Comparison of ENCODE assay signal across 8 cellular contexts in the genomic region with DNA sequence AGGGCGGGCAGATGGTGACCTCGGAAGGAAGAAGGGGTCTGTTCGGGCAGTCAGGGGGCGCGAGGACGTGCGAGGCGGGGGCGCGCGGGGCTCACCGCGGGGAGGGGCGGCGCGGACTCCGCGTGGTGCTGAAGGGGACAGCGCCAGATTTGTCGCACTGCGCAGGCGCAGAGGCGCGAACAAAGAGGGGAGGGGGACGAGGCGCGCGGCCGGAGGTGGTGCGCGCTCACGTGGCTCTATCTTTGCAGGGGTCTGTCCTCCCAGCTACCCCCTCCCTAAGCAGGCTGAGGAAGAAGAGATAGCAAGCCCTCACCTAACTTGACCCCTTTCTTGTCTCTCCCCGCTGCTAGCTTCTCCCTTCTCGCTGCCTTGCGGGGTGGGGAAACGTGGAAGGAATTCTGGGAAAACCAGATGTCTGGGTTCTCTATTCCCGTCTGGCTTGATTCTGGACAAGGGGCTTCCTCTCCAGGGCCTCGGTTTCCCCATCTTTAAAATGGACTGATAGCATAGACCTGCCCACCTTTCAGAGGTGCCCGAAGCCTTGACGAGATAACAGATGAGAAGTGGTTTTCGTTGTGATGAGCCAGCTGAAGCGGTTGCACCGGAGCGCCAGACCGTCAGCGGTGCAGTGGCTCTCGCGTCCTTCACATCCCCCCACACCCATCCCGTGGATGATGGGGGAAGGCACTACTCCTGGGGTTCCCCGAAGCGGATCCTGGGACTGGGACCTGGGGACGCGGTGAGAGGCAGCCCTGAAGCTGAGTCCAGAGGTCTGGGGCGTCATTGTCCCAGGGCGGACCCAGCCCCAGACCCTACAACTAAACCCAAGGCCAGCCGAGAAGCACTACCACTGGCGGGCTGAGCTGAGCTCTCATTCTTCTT. TPM values are rescaled to one million over a fixed set of nuclear protein-coding genes. Genes with fewer than 3 reads are reported as not detected.
A peak's percentile ranks its signal among the peaks of the same experiment; 100 is the strongest.
DNase-seq lines count a peak whose midpoint lies in the region; ATAC-seq and TF ChIP-seq lines count a peak whose summit lies in the region.

No MANE protein-coding gene starts in this region.

- peak overlapping the region in 5 of 6 donors; percentile 84 to 97 (median 96) for H3K27ac Mint-ChIP-seq in immature natural killer cell

- H3K27me3 ChIP-seq in brain microvascular endothelial cell (replicated peaks) = peaks cover 7% of the 10 kb centered on the region

- peak; percentile 43 for DNase-seq in GDM1 (lab: John Stamatoyannopoulos, UW)
- DNase-seq in NCI-H1105 treated with DMSO at 0.1 percent for 48 hours (lab: John Stamatoyannopoulos, UW) = peak; percentile 57
- DNase-seq in T-helper 22 cell (ENCODE audit: low read depth) = peak; percentile 48
- no peak for DNase-seq in brain microvascular endothelial cell
- DNase-seq in immature natural killer cell = peak; percentile 68 to 73 (median 72)
- peak; percentile 53 to 59 for DNase-seq in stimulated activated CD4-positive, alpha-beta T cell treated with anti-CD3 and anti-CD28 coated beads, Interleukin-15, amount 100 ng/mL, for 1 hour (ENCODE audit: low read depth in 1 of 2, low spot score in 1 of 2)

- peak overlapping the region; percentile 87 for H3K4me3 ChIP-seq in brain microvascular endothelial cell (ENCODE audit: low read depth, low read length)

- H3K4me3 Mint-ChIP-seq in immature natural killer cell = peak overlapping the region; percentile 94 to 100 (median 99)

- no peak for TF ChIP-seq CTCF in brain microvascular endothelial cell (IDR thresholded peaks at IDR 0.05; ENCODE audit: low read depth, low read length, missing control alignments)

- no peaks in the 10 kb centered on the region for H3K9me3 Mint-ChIP-seq in immature natural killer cell

- peaks cover 0 to 2% (median 0%) of the 10 kb centered on the region in 3 donors for H3K36me3 Mint-ChIP-seq in immature natural killer cell

- peaks cover 7% of the 10 kb centered on the region for H3K36me3 ChIP-seq in brain microvascular endothelial cell (replicated peaks)

- ATAC-seq in HG02840 (IDR thresholded peaks at IDR 0.05; ENCODE audit: low FRiP score, unreplicated experiment) (no peak), HG03378 (IDR thresholded peaks at IDR 0.05; ENCODE audit: unreplicated experiment) (no peak)

- H3K4me1 Mint-ChIP-seq in immature natural killer cell = peaks cover 39 to 48% of the 10 kb centered on the region in 2 donors

- peaks cover 9 to 28% (median 16%) of the 10 kb centered on the region in 3 donors for H3K27me3 Mint-ChIP-seq in immature natural killer cell (ENCODE audit: low read depth in 3 of 3)

- H3K27ac ChIP-seq in brain microvascular endothelial cell = no peak overlapping the region

- in situ Hi-C loops in brain microvascular endothelial cell (cut with HindIII; ENCODE audit: low pct_ligation_motif_present, low sequenced_read_pairs) = no loop called here

RNA-seq across cellular contexts. Expression of a gene that starts 0.8 kb away (rescaled TPM):
- 10 to 100 TPM; 39.5 to 43.9 (median 39.7) TPM for polyA plus RNA-seq in immature natural killer cell

RNA-seq across cellular contexts. Expression of a gene that starts 1.2 kb away (rescaled TPM):
- polyA plus RNA-seq in immature natural killer cell = 1 to 10 TPM; 1.2 to 2.2 (median 2.0) TPM

RNA-seq across cellular contexts. Expression of a gene that starts 12.6 kb away (rescaled TPM):
- 10 to 100 TPM; 61.8 to 65.3 (median 63.3) TPM for polyA plus RNA-seq in immature natural killer cell

RNA-seq across cellular contexts. Expression of a gene that starts 24.3 kb away (rescaled TPM):
- 10 to 100 TPM in 1 of 3 donors, 1 to 10 TPM in 2; 3.6 to 11.4 (median 5.0) TPM for polyA plus RNA-seq in immature natural killer cell

RNA-seq across cellular contexts. Expression of a gene that starts 31.5 kb away (rescaled TPM):
- under 1 TPM; 0.32 to 0.67 (median 0.59) TPM for polyA plus RNA-seq in immature natural killer cell
